ENCODE assay signal across 6 cellular contexts in genomic region chr14:22887260-22887989, GRCh38. TPM values are rescaled to one million over a fixed set of nuclear protein-coding genes. Genes with fewer than 3 reads are reported as not detected.
A peak's percentile ranks its signal among the peaks of the same experiment; 100 is the strongest.
DNase-seq lines count a peak whose midpoint lies in the region; ATAC-seq and TF ChIP-seq lines count a peak whose summit lies in the region.

No MANE protein-coding gene starts in this region.

- DNase-seq in DMS153 treated with DMSO at 0.1 percent for 48 hours (lab: John Stamatoyannopoulos, UW; ENCODE audit: unreplicated experiment) (peak; percentile 76), NCI-H226 (peak; percentile 36), astrocyte of the spinal cord (ENCODE audit: low read depth, low spot score) (peak; percentile 83), mesenchymal stem cell (peak; percentile 82)

- peak overlapping the region in 1 of 2 experiments; percentile 43 for H3K14ac ChIP-seq in mesenchymal stem cell (ENCODE audit: low read length in 2 of 2)

- no peak overlapping the region for H4K91ac ChIP-seq in mesenchymal stem cell (ENCODE audit: low read length)

- peaks cover 0 to 18% of the 10 kb centered on the region in 2 experiments for H3K27me3 ChIP-seq in mesenchymal stem cell (ENCODE audit: control insufficient read depth in 1 of 2, insufficient read depth in 1 of 2, low read length in 2 of 2)

- peak overlapping the region in 1 of 2 experiments; percentile 32 for H2BK12ac ChIP-seq in mesenchymal stem cell (ENCODE audit: low read length in 2 of 2)

- peak overlapping the region; percentile 52 for H3K4me2 ChIP-seq in mesenchymal stem cell (ENCODE audit: low read length, poor library complexity, severe bottlenecking)

- ATAC-seq in HG02571 (IDR thresholded peaks at IDR 0.05; ENCODE audit: unreplicated experiment): peak; percentile 39
- no peak for ATAC-seq in GM18519 (IDR thresholded peaks at IDR 0.05; ENCODE audit: low FRiP score, unreplicated experiment)

- in situ Hi-C loops in astrocyte of the spinal cord (cut with HindIII; ENCODE audit: low sequenced_read_pairs): no loop called here

- no peak overlapping the region for H3K23ac ChIP-seq in mesenchymal stem cell (ENCODE audit: low read length in 2 of 2)

- H3K9ac ChIP-seq in mesenchymal stem cell (ENCODE audit: low read length): peak overlapping the region; percentile 86

- H3K4me1 ChIP-seq in mesenchymal stem cell (ENCODE audit: control insufficient read depth, insufficient read depth, low read depth, low read length): peaks cover 23% of the 10 kb centered on the region

- no peak for TF ChIP-seq CTCF in astrocyte of the spinal cord (IDR thresholded peaks at IDR 0.05; ENCODE audit: low read depth, low read length)

- H3K36me3 ChIP-seq in mesenchymal stem cell (ENCODE audit: control insufficient read depth in 1 of 2, insufficient read depth in 2 of 2, low read depth in 1 of 2, low read length in 2 of 2): peaks cover 0 to 6% of the 10 kb centered on the region in 2 experiments

- H3K9me3 ChIP-seq in mesenchymal stem cell (ENCODE audit: control insufficient read depth, low read length): no peaks in the 10 kb centered on the region

- H3K4ac ChIP-seq in mesenchymal stem cell (ENCODE audit: low read depth in 1 of 2, low read length in 2 of 2): peak overlapping the region; percentile 30 to 50

- H2BK120ac ChIP-seq in mesenchymal stem cell (ENCODE audit: low read depth, low read length): peak overlapping the region; percentile 38

- peak overlapping the region; percentile 14 for H4K8ac ChIP-seq in mesenchymal stem cell (ENCODE audit: low read length)

- no peak overlapping the region for H2AFZ ChIP-seq in mesenchymal stem cell (ENCODE audit: low read depth, low read length)

- no peak overlapping the region for H2BK5ac ChIP-seq in mesenchymal stem cell (ENCODE audit: low read depth, low read length, poor library complexity, severe bottlenecking)

- peak overlapping the region; percentile 83 for H3K27ac ChIP-seq in mesenchymal stem cell (ENCODE audit: low read length, poor library complexity, severe bottlenecking)

- H3K79me1 ChIP-seq in mesenchymal stem cell (replicated peaks; ENCODE audit: low read length, poor library complexity, severe bottlenecking): peaks cover 6% of the 10 kb centered on the region

- WGBS in mesenchymal stem cell: 19% methylated on average over 11 of the region's 11 CpGs

- H2BK15ac ChIP-seq in mesenchymal stem cell (ENCODE audit: low read depth, poor library complexity, severe bottlenecking): peak overlapping the region; percentile 92

- H2AK5ac ChIP-seq in mesenchymal stem cell (ENCODE audit: low read length, severe bottlenecking): no peak overlapping the region

- H3K4me3 ChIP-seq in astrocyte of the spinal cord (ENCODE audit: low read depth, low read length): peak overlapping the region; percentile 57
- peak overlapping the region; percentile 53 to 81 for H3K4me3 ChIP-seq in mesenchymal stem cell (ENCODE audit: insufficient read depth in 1 of 2, low read depth in 1 of 2, low read length in 2 of 2)

- H3K18ac ChIP-seq in mesenchymal stem cell (ENCODE audit: low read depth in 1 of 2, low read length in 2 of 2): peak overlapping the region; percentile 64 to 96

RNA-seq across cellular contexts. Expression of gene REM2, which starts 4.4 kb away (rescaled TPM):
- 0.10 TPM for polyA plus RNA-seq in mesenchymal stem cell (2013, experiment 1 of 2)
- polyA plus RNA-seq in mesenchymal stem cell (2013, experiment 2 of 2): 0.10 TPM

RNA-seq across cellular contexts. Expression of gene LRP10, which starts 15.9 kb away (rescaled TPM):
- 99.1 TPM for polyA plus RNA-seq in mesenchymal stem cell (2013, experiment 1 of 2)
- 101 TPM for polyA plus RNA-seq in mesenchymal stem cell (2013, experiment 2 of 2)

RNA-seq across cellular contexts. Expression of gene RBM23, which starts 31.5 kb away (rescaled TPM):
- 50.5 TPM for polyA plus RNA-seq in mesenchymal stem cell (2013, experiment 1 of 2)
- 49.1 TPM for polyA plus RNA-seq in mesenchymal stem cell (2013, experiment 2 of 2)

RNA-seq across cellular contexts. Expression of gene PRMT5, which starts 41.8 kb away (rescaled TPM):
- polyA plus RNA-seq in mesenchymal stem cell (2013, experiment 1 of 2): 53.5 TPM
- polyA plus RNA-seq in mesenchymal stem cell (2013, experiment 2 of 2): 48.3 TPM

RNA-seq across cellular contexts. Expression of gene MMP14, which starts 51.0 kb away (rescaled TPM):
- 1,343 TPM for polyA plus RNA-seq in mesenchymal stem cell (2013, experiment 1 of 2)
- polyA plus RNA-seq in mesenchymal stem cell (2013, experiment 2 of 2): 1,238 TPM
